ENCODE assay signal across 1 cellular context in genomic region chr18:58235001-58235436, GRCh38.
TF ChIP-seq lines count a peak whose summit lies in the region.

No MANE protein-coding gene starts in this region.

TF ChIP-seq in HepG2, 621 proteins besides CTCF, POLR2A, EP300 and RAD21 (continued from another document and continues in another):
- TF ChIP-seq E2F2 (CRISPR knock-in tag; IDR thresholded peaks at IDR 0.05; ENCODE audit: borderline replicate concordance) (no peak), ELF3 (CRISPR knock-in tag; IDR thresholded peaks at IDR 0.05) (peak; percentile 38; the same call in 1 of the 2 replicates), ZNF878 (CRISPR knock-in tag; IDR thresholded peaks at IDR 0.05) (no peak), FOXP1 (IDR thresholded peaks at IDR 0.05) (peak; percentile 98), FOXP1 (CRISPR knock-in tag; IDR thresholded peaks at IDR 0.05) (peak; percentile 99), FOXA1 (IDR thresholded peaks at IDR 0.05) (no peak), FOXA1 (CRISPR knock-in tag; IDR thresholded peaks at IDR 0.05) (peak; percentile 59; the same call in 1 of the 2 replicates), MLLT10 (CRISPR knock-in tag; IDR thresholded peaks at IDR 0.05) (no peak), ZMAT5 (CRISPR knock-in tag; IDR thresholded peaks at IDR 0.05; ENCODE audit: borderline replicate concordance, low read depth) (no peak), ZBTB2 (CRISPR knock-in tag; IDR thresholded peaks at IDR 0.05; ENCODE audit: low read depth) (no peak), SOX13 (IDR thresholded peaks at IDR 0.05) (no peak), SOX13 (CRISPR knock-in tag; conservative IDR thresholded peaks at IDR 0.05 in 1 of 2, IDR thresholded peaks at IDR 0.05 in 1 of 2) (peak in 1 of 2 experiments; percentile 70; a peak in 2 of 4 replicates), IKZF5 (CRISPR knock-in tag; IDR thresholded peaks at IDR 0.05) (no peak), ZNF772 (CRISPR knock-in tag; IDR thresholded peaks at IDR 0.05) (no peak), HMG20A (CRISPR knock-in tag; IDR thresholded peaks at IDR 0.05; ENCODE audit: borderline replicate concordance) (0 out of 2 replicates have a peak, but pooled peaks have one; percentile 19), ZBTB37 (CRISPR knock-in tag; IDR thresholded peaks at IDR 0.05) (no peak), MTF1 (CRISPR knock-in tag; IDR thresholded peaks at IDR 0.05) (no peak), RXRA (CRISPR knock-in tag; IDR thresholded peaks at IDR 0.05) (peak; percentile 36; the same call in 1 of the 2 replicates), THRA (CRISPR knock-in tag; IDR thresholded peaks at IDR 0.05; ENCODE audit: borderline replicate concordance) (0 out of 2 replicates have a peak, but pooled peaks have one; percentile 23), ZNF720 (CRISPR knock-in tag; IDR thresholded peaks at IDR 0.05) (no peak), MAX (IDR thresholded peaks at IDR 0.05) (no peak), SAP130 (CRISPR knock-in tag; IDR thresholded peaks at IDR 0.05; ENCODE audit: low read depth) (peak; percentile 56), STAT5B (CRISPR knock-in tag; IDR thresholded peaks at IDR 0.05) (no peak), PHB2 (IDR thresholded peaks at IDR 0.05; ENCODE audit: partially characterized antibody) (no peak), SOX6 (IDR thresholded peaks at IDR 0.05) (no peak), SOX6 (CRISPR knock-in tag; IDR thresholded peaks at IDR 0.05) (peak; percentile 87), ZNF749 (CRISPR knock-in tag; IDR thresholded peaks at IDR 0.05; ENCODE audit: borderline replicate concordance) (no peak), CREB3 (CRISPR knock-in tag; IDR thresholded peaks at IDR 0.05) (no peak), ZBTB34 (CRISPR knock-in tag; IDR thresholded peaks at IDR 0.05) (peak; percentile 50; the same call in 1 of the 2 replicates), HNF4A (CRISPR knock-in tag; IDR thresholded peaks at IDR 0.05) (peak; percentile 60), ZNF337 (CRISPR knock-in tag; IDR thresholded peaks at IDR 0.05; ENCODE audit: borderline replicate concordance, low read depth) (no peak), RERE (CRISPR knock-in tag; IDR thresholded peaks at IDR 0.05; ENCODE audit: low read depth) (no peak), MIXL1 (CRISPR knock-in tag; IDR thresholded peaks at IDR 0.05) (peak; percentile 71), CEBPG (CRISPR knock-in tag; IDR thresholded peaks at IDR 0.05) (0 out of 2 replicates have a peak, but pooled peaks have one; percentile 4), JUND (CRISPR knock-in tag; IDR thresholded peaks at IDR 0.05) (0 out of 2 replicates have a peak, but pooled peaks have one; percentile 12), ATM (IDR thresholded peaks at IDR 0.05; ENCODE audit: borderline replicate concordance) (no peak), ZBTB21 (CRISPR knock-in tag; IDR thresholded peaks at IDR 0.05) (no peak), ZNF205 (CRISPR knock-in tag; IDR thresholded peaks at IDR 0.05) (peak; percentile 49; the same call in 1 of the 2 replicates), ZNF232 (CRISPR knock-in tag; IDR thresholded peaks at IDR 0.05; ENCODE audit: borderline replicate concordance) (no peak), JARID2 (CRISPR knock-in tag; IDR thresholded peaks at IDR 0.05; ENCODE audit: insufficient replicate concordance) (no peak), GATAD2A (CRISPR knock-in tag; IDR thresholded peaks at IDR 0.05) (peak; percentile 42), PITX1 (CRISPR knock-in tag; IDR thresholded peaks at IDR 0.05) (peak; percentile 71), GMEB2 (CRISPR knock-in tag; IDR thresholded peaks at IDR 0.05; ENCODE audit: low read depth) (no peak), HHEX (CRISPR knock-in tag; IDR thresholded peaks at IDR 0.05) (no peak), SOX5 (CRISPR knock-in tag; IDR thresholded peaks at IDR 0.05; ENCODE audit: borderline replicate concordance) (peak; percentile 77; the same call in 1 of the 2 replicates), THAP11 (CRISPR knock-in tag; IDR thresholded peaks at IDR 0.05) (no peak), ZNF431 (CRISPR knock-in tag; IDR thresholded peaks at IDR 0.05; ENCODE audit: borderline replicate concordance, low read depth) (no peak), HMGA1 (CRISPR knock-in tag; conservative IDR thresholded peaks at IDR 0.05) (no peak), ZNF777 (CRISPR knock-in tag; IDR thresholded peaks at IDR 0.05) (no peak)
